Comparison of ENCODE assay signal across 8 cellular contexts in the genomic region with DNA sequence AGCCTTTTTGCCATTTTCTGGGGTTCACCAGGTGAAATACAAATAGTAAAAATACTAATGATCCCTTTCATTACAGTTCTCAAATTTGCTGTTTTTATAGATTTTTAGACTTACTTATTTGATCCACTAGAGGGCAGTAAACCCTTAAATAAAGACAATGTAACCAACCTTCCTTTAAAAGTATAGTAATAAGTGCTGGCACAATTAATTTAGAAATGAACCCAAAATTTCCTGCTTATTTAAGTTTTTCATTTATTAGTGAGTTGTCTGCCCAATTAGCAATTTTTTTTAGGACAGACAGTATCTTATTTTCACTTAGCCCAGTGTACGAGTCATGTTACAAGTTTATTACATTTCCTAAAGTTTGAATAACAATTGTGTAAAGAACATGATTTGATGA. TPM values are rescaled to one million over a fixed set of nuclear protein-coding genes. Genes with fewer than 3 reads are reported as not detected.
DNase-seq lines count a peak whose midpoint lies in the region; ATAC-seq and TF ChIP-seq lines count a peak whose summit lies in the region.

No MANE protein-coding gene starts in this region.

- H3K27ac ChIP-seq in HL-60 (replicated peaks) (no peak overlapping the region), Panc1 (ENCODE audit: low read length) (no peak overlapping the region), fibroblast of lung (ENCODE audit: insufficient read depth, low read length) (no peak overlapping the region)

- H3K4me1 ChIP-seq in BE2C (no peaks in the 10 kb centered on the region), Panc1 (ENCODE audit: control insufficient read depth, insufficient read depth, low read length) (peaks cover 10% of the 10 kb centered on the region), fibroblast of lung (ENCODE audit: control insufficient read depth, extremely low read depth, insufficient read depth, low read length) (no peaks in the 10 kb centered on the region)

- H3K27me3 Mint-ChIP-seq in activated CD4-positive, alpha-beta memory T cell treated with anti-CD3 and anti-CD28 coated beads for 36 hours = no peaks in the 10 kb centered on the region

- H3K27me3 ChIP-seq in BE2C (no peaks in the 10 kb centered on the region), HL-60 (ENCODE audit: insufficient read depth, poor library complexity, severe bottlenecking) (no peaks in the 10 kb centered on the region), Panc1 (ENCODE audit: control insufficient read depth, insufficient read depth, low read length) (no peaks in the 10 kb centered on the region), fibroblast of lung (ENCODE audit: control insufficient read depth, insufficient read depth, low read length) (no peaks in the 10 kb centered on the region)

- BruUV-seq in Panc1 (replicated peaks; lab: Mats Ljungman, UMichigan) = no TSS peak

- no peaks in the 10 kb centered on the region for H3K9me3 Mint-ChIP-seq in activated CD4-positive, alpha-beta memory T cell treated with anti-CD3 and anti-CD28 coated beads for 36 hours

- in situ Hi-C loops in Panc1 (cut with HindIII; ENCODE audit: low pct_unique_long_range_greater_than_20kb, low sequenced_read_pairs) = no loop called here

- CTCF ChIA-PET in Panc1 (lab: Charles Lee) = no interaction called here
- CTCF ChIA-PET in activated CD4-positive, alpha-beta memory T cell treated with anti-CD3 and anti-CD28 coated beads for 36 hours (lab: Charles Lee) = interaction anchor here (0.8 to 7.5 kb wide), 8 partner anchors 10 to 345 kb away, joined by 3 to 51 read pairs (median 4); partner anchors contain the start of gene PCF11

- ATAC-seq in Panc1 = no peak
- no peak for ATAC-seq in GM18868 (IDR thresholded peaks at IDR 0.05; ENCODE audit: unreplicated experiment)
- no peak for ATAC-seq in HG02571 (IDR thresholded peaks at IDR 0.05; ENCODE audit: unreplicated experiment)

- no peak for DNase-seq in BE2C
- no peak for DNase-seq in HL-60 (ENCODE audit: low read depth in 1 of 2, low spot score in 1 of 2)
- DNase-seq in Panc1 (ENCODE audit: low read depth, low spot score) = no peak
- DNase-seq in fibroblast of lung (ENCODE audit: low read depth in 2 of 2) = peak; percentile 30 to 61
- peak; percentile 6 for DNase-seq in smooth muscle cell of the brain vasculature (ENCODE audit: low read depth, low spot score)
- DNase-seq in activated CD4-positive, alpha-beta memory T cell treated with anti-CD3 and anti-CD28 coated beads for 36 hours = no peak

- H3K79me2 ChIP-seq in fibroblast of lung (ENCODE audit: control insufficient read depth, insufficient read depth, low read length) = peaks cover 5% of the 10 kb centered on the region

- no peak overlapping the region for H3K27ac Mint-ChIP-seq in activated CD4-positive, alpha-beta memory T cell treated with anti-CD3 and anti-CD28 coated beads for 36 hours

- H3K9me3 ChIP-seq in BE2C = no peaks in the 10 kb centered on the region
- H3K9me3 ChIP-seq in Panc1 (ENCODE audit: control insufficient read depth, insufficient read depth, low read depth, low read length) = no peaks in the 10 kb centered on the region; the same call in 1 of the 2 replicates
- H3K9me3 ChIP-seq in fibroblast of lung (ENCODE audit: control insufficient read depth, insufficient read depth, low read depth, low read length) = no peaks in the 10 kb centered on the region

- TF ChIP-seq CTCF in BE2C (IDR thresholded peaks at IDR 0.05; ENCODE audit: low read depth, low read length) (peak; percentile 45; the same call in 1 of the 2 replicates), HL-60 (IDR thresholded peaks at IDR 0.05; ENCODE audit: insufficient read depth, low read length) (peak; percentile 11), Panc1 (IDR thresholded peaks at IDR 0.05) (peak; percentile 65; the same call in 1 of the 2 replicates), fibroblast of lung (conservative IDR thresholded peaks at IDR 0.05 in 1 of 2, IDR thresholded peaks at IDR 0.05 in 1 of 2; ENCODE audit: low read depth in 1 of 2, low read length in 2 of 2) (peak in 1 of 2 donors; percentile 37)

- intact Hi-C loops in Panc1 (cut with micrococcal nuclease; ENCODE audit: unreplicated experiment) = loop anchor here (5.0 to 10.0 kb wide), 4 partner anchors 166 to 379 kb away; partner anchors contain the start of genes CCDC90B, PCF11 and RAB30
- intact Hi-C loops in activated CD4-positive, alpha-beta memory T cell treated with anti-CD3 and anti-CD28 coated beads for 36 hours (cut with micrococcal nuclease) = loop anchor here (1.0 kb wide), 2 partner anchors 250 to 344 kb away; no protein-coding TSS in a partner anchor

- no peak overlapping the region for H2AFZ ChIP-seq in fibroblast of lung (ENCODE audit: low read length)

- H3K4me3 Mint-ChIP-seq in activated CD4-positive, alpha-beta memory T cell treated with anti-CD3 and anti-CD28 coated beads for 36 hours = no peak overlapping the region

- peaks cover 2% of the 10 kb centered on the region for H3K36me3 ChIP-seq in BE2C
- H3K36me3 ChIP-seq in Panc1 (ENCODE audit: control insufficient read depth, insufficient read depth, low read length) = no peaks in the 10 kb centered on the region; the same call in 1 of the 2 replicates
- no peaks in the 10 kb centered on the region for H3K36me3 ChIP-seq in fibroblast of lung (ENCODE audit: control insufficient read depth, insufficient read depth, low read length)

- peak overlapping the region; percentile 58 for H3K4me2 ChIP-seq in fibroblast of lung (ENCODE audit: extremely low read depth, insufficient read depth, low read length)

- peaks cover 2% of the 10 kb centered on the region for H3K36me3 Mint-ChIP-seq in activated CD4-positive, alpha-beta memory T cell treated with anti-CD3 and anti-CD28 coated beads for 36 hours

- no peaks in the 10 kb centered on the region for H4K20me1 ChIP-seq in fibroblast of lung (ENCODE audit: control insufficient read depth, extremely low read depth, insufficient read depth, low read length)

- H3K4me3 ChIP-seq in BE2C (ENCODE audit: low read depth, low read length) (no peak overlapping the region), HL-60 (replicated peaks; ENCODE audit: insufficient read depth, low read length) (no peak overlapping the region), Panc1 (ENCODE audit: low read depth in 2 of 2, low read length in 2 of 2) (no peak overlapping the region), fibroblast of lung (replicated peaks in 1 of 4; ENCODE audit: control extremely low read depth in 1 of 4, insufficient read depth in 1 of 4, low read depth in 3 of 4, low read length in 4 of 4) (no peak overlapping the region)

- POLR2A ChIA-PET in Panc1 (lab: Charles Lee) = no interaction called here
- POLR2A ChIA-PET in activated CD4-positive, alpha-beta memory T cell treated with anti-CD3 and anti-CD28 coated beads for 36 hours (lab: Charles Lee) = no interaction called here

- peaks cover 38% of the 10 kb centered on the region for H3K4me1 Mint-ChIP-seq in activated CD4-positive, alpha-beta memory T cell treated with anti-CD3 and anti-CD28 coated beads for 36 hours (ENCODE audit: low read depth)

- no peak overlapping the region for H3K9ac ChIP-seq in fibroblast of lung (ENCODE audit: insufficient read depth, low read length)

RNA-seq across cellular contexts. Expression of gene DDIAS, which starts 4.7 kb away (rescaled TPM):
- 13.2 TPM for polyA plus RNA-seq in BE2C (2012; ENCODE audit: insufficient read depth, insufficient read length, low read depth)
- total RNA-seq in Panc1 (2021; ENCODE audit: unreplicated experiment) (22.9 TPM), fibroblast of lung (0.26 and 2.3 TPM in 2 replicates)
- 5.9 TPM for polyA plus RNA-seq in Panc1 (2012; ENCODE audit: insufficient read length)
- polyA plus RNA-seq in fibroblast of lung = 3.0 and 12.2 TPM in 2 replicates
- 2.4 and 5.6 TPM in 2 replicates for polyA plus RNA-seq in fibroblast of lung (2012)
- 3.8 and 6.3 TPM in 2 replicates for polyA minus RNA-seq in fibroblast of lung (ENCODE audit: low replicate concordance)
- total RNA-seq in activated CD4-positive, alpha-beta memory T cell treated with anti-CD3 and anti-CD28 coated beads for 36 hours = 10 to 100 TPM; 16.8 to 19.4 TPM

RNA-seq across cellular contexts. Expression of gene PRCP, which starts 6.0 kb away (rescaled TPM):
- polyA plus RNA-seq in BE2C (2012; ENCODE audit: insufficient read depth, insufficient read length, low read depth) = 328 TPM
- total RNA-seq in Panc1 (2021; ENCODE audit: unreplicated experiment) = 57.0 TPM
- 43.6 TPM for polyA plus RNA-seq in Panc1 (2012; ENCODE audit: insufficient read length)
- 46.5 and 107 TPM in 2 replicates for total RNA-seq in fibroblast of lung
- 134 and 167 TPM in 2 replicates for polyA plus RNA-seq in fibroblast of lung
- polyA plus RNA-seq in fibroblast of lung (2012) = 77.0 and 86.8 TPM in 2 replicates
- polyA minus RNA-seq in fibroblast of lung (ENCODE audit: low replicate concordance) = 16.2 and 18.3 TPM in 2 replicates
- 10 to 100 TPM; 26.7 to 27.0 TPM for total RNA-seq in activated CD4-positive, alpha-beta memory T cell treated with anti-CD3 and anti-CD28 coated beads for 36 hours

Comparison
In these comparisons a context has a peak if more than half of its experiments do, and no peak if none do; other contexts are left out.
1. DNase-seq: peak in fibroblast of lung (2 of 2) and smooth muscle cell of the brain vasculature (single experiment); none in BE2C (single experiment), HL-60 (0 of 2), Panc1 (single experiment) and activated CD4-positive, alpha-beta memory T cell treated with anti-CD3 and anti-CD28 coated beads for 36 hours (single experiment).